Comparison of ENCODE assay signal across 8 cellular contexts in genomic region chr1:109509176-109510134, GRCh38. TPM values are rescaled to one million over a fixed set of nuclear protein-coding genes. Genes with fewer than 3 reads are reported as not detected.
DNase-seq lines count a peak whose midpoint lies in the region; ATAC-seq, FAIRE-seq and TF ChIP-seq lines count a peak whose summit lies in the region.

AMIGO1 (minus strand) TSS chr1:109509727; CDS start chr1:109508912, 815 bp downstream.

- intact Hi-C loops in endothelial cell of umbilical vein (cut with micrococcal nuclease) (loop anchor here (1.0 kb wide), 1 partner anchor 26 kb away; the partner anchor contains the start of gene ATXN7L2), stomach (cut with DNase I; ENCODE audit: low total_unique reads) (no loop called here)

- H3K4me3 Mint-ChIP-seq in CD8-positive, alpha-beta memory T cell = peak within 1 kb of the TSS; percentile 95 to 97 (median 95)

- H4K20me1 ChIP-seq in GM23248 (ENCODE audit: insufficient read depth) (no peaks in the 10 kb centered on the region), endothelial cell of umbilical vein (replicated peaks; ENCODE audit: control insufficient read depth, extremely low read depth, insufficient read depth, low read length) (no peaks in the 10 kb centered on the region)

- ATAC-seq in GM21423 (IDR thresholded peaks at IDR 0.05; ENCODE audit: unreplicated experiment) = no peak

- FAIRE-seq in endothelial cell of umbilical vein (lab: Jason Lieb, UNC) = no peak

- dilution Hi-C loops in endothelial cell of umbilical vein (cut with MboI; ENCODE audit: extremely low pct_ligation_motif_present, low sequenced_read_pairs) = no loop called here

- peaks cover 53 to 62% (median 60%) of the 10 kb centered on the region in 3 donors for H3K4me1 Mint-ChIP-seq in CD8-positive, alpha-beta memory T cell

- no peaks in the 10 kb centered on the region for H3K36me3 ChIP-seq in CD8-positive, alpha-beta memory T cell (ENCODE audit: insufficient read depth, low read length)
- H3K36me3 ChIP-seq in GM23248 (ENCODE audit: low read depth) = no peaks in the 10 kb centered on the region
- no peaks in the 10 kb centered on the region for H3K36me3 ChIP-seq in endothelial cell of umbilical vein (ENCODE audit: control insufficient read depth in 2 of 2, extremely low read depth in 1 of 2, insufficient read depth in 2 of 2, low read length in 2 of 2)
- no peaks in the 10 kb centered on the region for H3K36me3 ChIP-seq in mucosa of stomach (ENCODE audit: control insufficient read depth, insufficient read depth, low read length)
- H3K36me3 ChIP-seq in stomach = peaks cover 0 to 11% (median 0%) of the 10 kb centered on the region in 4 donors

- BruUV-seq in endothelial cell of umbilical vein (replicated peaks; lab: Mats Ljungman, UMichigan) = no TSS peak

- DNase-seq in CD8-positive, alpha-beta memory T cell = peak; percentile 47 to 77 (median 63)
- DNase-seq in GM23248 (peak; percentile 76), NCI-H510A (lab: John Stamatoyannopoulos, UW) (peak; percentile 46), endothelial cell of umbilical vein (ENCODE audit: low read depth, low spot score) (peak; percentile 54), stomach (peak; percentile 62)
- DNase-seq in activated CD8-positive, alpha-beta memory T cell treated with anti-CD3 and anti-CD28 coated beads, Interleukin-2, amount 50 U/mL, for 48 hours = peak; percentile 83

- peak within 1 kb of the TSS; percentile 59 for H3K9ac ChIP-seq in GM23248
- H3K9ac ChIP-seq in endothelial cell of umbilical vein (replicated peaks; ENCODE audit: extremely low read depth, insufficient read depth, low read length) = no peak within 1 kb of the TSS
- H3K9ac ChIP-seq in mucosa of stomach (ENCODE audit: low read length) = peak within 1 kb of the TSS; percentile 50

- no peaks in the 10 kb centered on the region for H3F3A ChIP-seq in GM23248 (ENCODE audit: insufficient read depth)

- peaks cover 6 to 24% (median 7%) of the 10 kb centered on the region in 3 donors for H3K36me3 Mint-ChIP-seq in CD8-positive, alpha-beta memory T cell

- TF ChIP-seq EP300 in stomach (IDR thresholded peaks at IDR 0.05) = no peak

- TF ChIP-seq CTCF in endothelial cell of umbilical vein (IDR thresholded peaks at IDR 0.05; ENCODE audit: extremely low read depth in 1 of 2, insufficient read depth in 1 of 2, low read depth in 1 of 2, low read length in 2 of 2) (no peak), stomach (IDR thresholded peaks at IDR 0.05) (no peak)

- H3K4me3 ChIP-seq in CD8-positive, alpha-beta memory T cell (ENCODE audit: low read length) = peak within 1 kb of the TSS; percentile 78
- peak within 1 kb of the TSS; percentile 92 for H3K4me3 ChIP-seq in GM23248
- peak within 1 kb of the TSS; percentile 42 to 49 (median 47) for H3K4me3 ChIP-seq in endothelial cell of umbilical vein (replicated peaks in 1 of 3; ENCODE audit: insufficient read depth in 1 of 3, low read depth in 1 of 3, low read length in 3 of 3)
- H3K4me3 ChIP-seq in mucosa of stomach (ENCODE audit: low read length) = peak within 1 kb of the TSS; percentile 40
- peak within 1 kb of the TSS; percentile 74 to 90 (median 83) for H3K4me3 ChIP-seq in stomach

- TF ChIP-seq POLR2A in endothelial cell of umbilical vein (IDR thresholded peaks at IDR 0.05; ENCODE audit: low read depth, low read length) (no peak), stomach (IDR thresholded peaks at IDR 0.05) (no peak)

- H3K9me1 ChIP-seq in endothelial cell of umbilical vein (replicated peaks; ENCODE audit: control insufficient read depth, extremely low read depth, insufficient read depth, low read length) = no peaks in the 10 kb centered on the region

- H3K4me2 ChIP-seq in GM23248 (ENCODE audit: unreplicated experiment) (peak within 1 kb of the TSS; percentile 98), endothelial cell of umbilical vein (ENCODE audit: insufficient read depth, low read length) (peak within 1 kb of the TSS; percentile 65)

- H3K27ac Mint-ChIP-seq in CD8-positive, alpha-beta memory T cell = peak within 1 kb of the TSS; percentile 71 to 99 (median 94)

- in situ Hi-C loops in GM23248 (cut with MboI) = no loop called here

- H3K27me3 Mint-ChIP-seq in CD8-positive, alpha-beta memory T cell = peaks cover 0 to 8% of the 10 kb centered on the region in 2 donors

- H3K27ac ChIP-seq in CD8-positive, alpha-beta memory T cell (ENCODE audit: low read depth, low read length) = no peak within 1 kb of the TSS
- H3K27ac ChIP-seq in GM23248 = no peak within 1 kb of the TSS
- H3K27ac ChIP-seq in endothelial cell of umbilical vein (ENCODE audit: insufficient read depth, low read depth, low read length) = no peak within 1 kb of the TSS
- peak within 1 kb of the TSS; percentile 20 to 69 (median 34) for H3K27ac ChIP-seq in stomach

- H3K4me1 ChIP-seq in CD8-positive, alpha-beta memory T cell (ENCODE audit: insufficient read depth, low read length) = peaks cover 56% of the 10 kb centered on the region
- H3K4me1 ChIP-seq in GM23248 (ENCODE audit: insufficient read depth) = peaks cover 4% of the 10 kb centered on the region; the same call in 1 of the 2 replicates
- H3K4me1 ChIP-seq in endothelial cell of umbilical vein (ENCODE audit: control insufficient read depth, extremely low read depth, insufficient read depth, low read length) = peaks cover 6% of the 10 kb centered on the region
- peaks cover 5% of the 10 kb centered on the region for H3K4me1 ChIP-seq in mucosa of stomach (ENCODE audit: control insufficient read depth, insufficient read depth, low read length)
- H3K4me1 ChIP-seq in stomach = peaks cover 14 to 46% (median 22%) of the 10 kb centered on the region in 4 donors

- H2AFZ ChIP-seq in GM23248 (peak within 1 kb of the TSS; percentile 97), endothelial cell of umbilical vein (ENCODE audit: low read depth, low read length) (peak within 1 kb of the TSS; percentile 68)

- H3K79me2 ChIP-seq in GM23248 (ENCODE audit: insufficient read depth) (no peaks in the 10 kb centered on the region), endothelial cell of umbilical vein (ENCODE audit: control insufficient read depth, insufficient read depth, low read length) (no peaks in the 10 kb centered on the region)

- no peaks in the 10 kb centered on the region for H3K9me3 ChIP-seq in CD8-positive, alpha-beta memory T cell (ENCODE audit: low read length)
- H3K9me3 ChIP-seq in GM23248 (ENCODE audit: low read depth) (no peaks in the 10 kb centered on the region), endothelial cell of umbilical vein (replicated peaks; ENCODE audit: control insufficient read depth, insufficient read depth, low read length) (no peaks in the 10 kb centered on the region), mucosa of stomach (ENCODE audit: control insufficient read depth, low read length) (no peaks in the 10 kb centered on the region), stomach (no peaks in the 10 kb centered on the region)

- POLR2A ChIA-PET in CD8-positive, alpha-beta memory T cell (lab: Charles Lee) = interaction anchor here (0.6 to 2.9 kb wide), 6 partner anchors 16 to 519 kb away, joined by 3 to 15 read pairs (median 6); partner anchors contain the start of genes ATXN7L2, CYB561D1 and PSMA5
- POLR2A ChIA-PET in endothelial cell of umbilical vein (lab: Charles Lee) = no interaction called here

- no peaks in the 10 kb centered on the region for H3K9me3 Mint-ChIP-seq in CD8-positive, alpha-beta memory T cell

- 3% methylated on average over 47 to 87 of the region's 100 CpGs for WGBS in GM23248 (ENCODE audit: low coverage in 1 of 2, low lambda C conversion rate in 2 of 2, missing lambda C conversion rate in 2 of 2), 2 experiments
- 0 to 3% (median 1%) methylated on average over 25 to 100 of the region's 100 CpGs for WGBS in stomach, 5 donors

- H3K27me3 ChIP-seq in CD8-positive, alpha-beta memory T cell (ENCODE audit: insufficient read depth, low read length, poor library complexity, severe bottlenecking) = no peaks in the 10 kb centered on the region
- H3K27me3 ChIP-seq in GM23248 (replicated peaks; ENCODE audit: insufficient read depth) = no peaks in the 10 kb centered on the region
- H3K27me3 ChIP-seq in endothelial cell of umbilical vein (ENCODE audit: control insufficient read depth in 2 of 2, insufficient read depth in 2 of 2, low read length in 2 of 2) = peaks cover 10 to 21% of the 10 kb centered on the region in 2 experiments
- H3K27me3 ChIP-seq in mucosa of stomach (ENCODE audit: control insufficient read depth, insufficient read depth, low read length) = peaks cover 4% of the 10 kb centered on the region
- H3K27me3 ChIP-seq in stomach = no peaks in the 10 kb centered on the region

- CTCF ChIA-PET in CD8-positive, alpha-beta memory T cell (lab: Charles Lee) = interaction anchor here (1.2 to 32.5 kb wide), 4 partner anchors 14 to 130 kb away, joined by 3 to 1339 read pairs (median 196); partner anchors contain the start of genes ATXN7L2, CYB561D1 and GPR61
- CTCF ChIA-PET in endothelial cell of umbilical vein (lab: Charles Lee) = interaction anchor here (0.6 to 23.0 kb wide), 6 partner anchors 10 to 108 kb away, joined by 3 to 955 read pairs (median 12); partner anchors contain the start of genes CYB561D1 and GPR61

- H3K9me2 ChIP-seq in GM23248 (ENCODE audit: insufficient read depth) = no peaks in the 10 kb centered on the region

TF ChIP-seq in endothelial cell of umbilical vein, 7 proteins besides CTCF, POLR2A, EP300 and RAD21 (continues in another document):
- TF ChIP-seq MAX (IDR thresholded peaks at IDR 0.05; ENCODE audit: insufficient read depth, insufficient read length) (no peak), GATA2 (IDR thresholded peaks at IDR 0.05; ENCODE audit: insufficient read depth, insufficient read length, low read depth, low read length) (no peak), EZH2 (IDR thresholded peaks at IDR 0.05; ENCODE audit: borderline replicate concordance, low read depth, low read length, severe bottlenecking) (no peak), MYC (IDR thresholded peaks at IDR 0.05; ENCODE audit: low read depth, low read length) (no peak)

RNA-seq across cellular contexts. Expression of gene AMIGO1, which starts in this region (rescaled TPM):
- 1 to 10 TPM; 4.0 to 4.9 TPM for total RNA-seq in CD8-positive, alpha-beta memory T cell
- polyA plus RNA-seq in CD8-positive, alpha-beta memory T cell = 20.2 TPM
- total RNA-seq in GM23248 (2014; rRNA removed; shearing (Covaris generic)) = 2.7 and 2.8 TPM in 2 replicates
- polyA plus RNA-seq in GM23248 (2016; fragmentation: Nextera tagmentation; extraction: Ambion mirVana) (1.3 and 1.7 TPM in 2 replicates), endothelial cell of umbilical vein (0.67 and 0.80 TPM in 2 replicates), stomach (1 to 10 TPM; 1.3 to 1.8 (median 1.7) TPM)
- total RNA-seq in endothelial cell of umbilical vein (0.78 and 0.88 TPM in 2 replicates), stomach (10 to 100 TPM in 1 of 5 donors, 1 to 10 TPM in 4; 1.7 to 25.7 (median 3.5) TPM)
- 0.50 and 0.61 TPM in 2 replicates for polyA plus RNA-seq in endothelial cell of umbilical vein (2011; cell fraction: cytosol; rRNA removed)
- polyA plus RNA-seq in endothelial cell of umbilical vein (2011; cell fraction: nucleus; rRNA removed) = 0.37 and 0.52 TPM in 2 replicates
- 1.00 and 1.3 TPM in 2 replicates for polyA plus RNA-seq in endothelial cell of umbilical vein (2012)
- 1.2 and 1.3 TPM in 2 replicates for polyA minus RNA-seq in endothelial cell of umbilical vein
- polyA minus RNA-seq in endothelial cell of umbilical vein (2011; cell fraction: cytosol; rRNA and poly(A)+ RNA removed) = 0.51 TPM
- polyA minus RNA-seq in endothelial cell of umbilical vein (2011; cell fraction: nucleus; rRNA and poly(A)+ RNA removed) = 0.43 and 0.53 TPM in 2 replicates

Comparison
In these comparisons a context has a peak if more than half of its experiments do, and no peak if none do; other contexts are left out.
1. H3K27ac ChIP-seq: peak in stomach (5 of 5); none in CD8-positive, alpha-beta memory T cell (single experiment), GM23248 (single experiment) and endothelial cell of umbilical vein (single experiment).
2. H3K4me3 ChIP-seq: peak in every context shown above with its lines; median percentile 92 in GM23248; 83 in stomach; 78 in CD8-positive, alpha-beta memory T cell; 47 in endothelial cell of umbilical vein; 40 in mucosa of stomach.
3. Peak in every context shown above with its lines, with median percentiles within 50 percentile points of each other: DNase-seq.